Comparison of ENCODE assay signal across 23 cellular contexts in genomic region chr17:7078711-7079110, GRCh38. TPM values are rescaled to one million over a fixed set of nuclear protein-coding genes. Genes with fewer than 3 reads are reported as not detected.
"Had no signal": no experiment of that assay in that cellular context is flagged by ENCODE, and none has a peak within 500 bp of the region (broad histone marks: within the 10 kb centered on the region; RNA-seq: fewer than 3 reads in every experiment).

No MANE protein-coding gene starts in this region.

- DNase-seq: cortex of kidney; effector memory CD4-positive, alpha-beta T cell; esophagus squamous epithelium; foreskin fibroblast; glutamatergic neuron; left lung; lower lobe of right lung; midbrain; sigmoid colon; stimulated activated CD4-positive, alpha-beta T cell treated with anti-CD3 and anti-CD28 coated beads, Interleukin-12 subunit alpha, Interleukin-12 subunit beta, amount 100 ng/mL, for 4 hours; stimulated activated naive CD4-positive, alpha-beta T cell; stomach; substantia nigra; transverse colon had no signal

- H3K27ac ChIP-seq: esophagus squamous epithelium, gastroesophageal sphincter, left lung, lower lobe of right lung, parathyroid adenoma, sigmoid colon, stomach, thoracic aorta had no signal

- H2AFZ ChIP-seq: parathyroid adenoma had no signal

- H3K4me3 Mint-ChIP-seq: memory B cell, nephron had no signal

- H3K36me3 ChIP-seq: esophagus squamous epithelium, gastroesophageal sphincter, left lung, lower lobe of right lung, sigmoid colon, stomach, thoracic aorta, transverse colon had no signal

- FAIRE-seq: keratinocyte had no signal

- H3K4me1 ChIP-seq: sigmoid colon, transverse colon had no signal

- H3K27me3 ChIP-seq: esophagus squamous epithelium, left lung, sigmoid colon, transverse colon had no signal

- H3K4me3 ChIP-seq: left lung, stomach, thoracic aorta, transverse colon had no signal

- H3K9ac ChIP-seq: parathyroid adenoma had no signal

- H3K9me3 ChIP-seq: esophagus squamous epithelium, gastroesophageal sphincter, left lung, lower lobe of right lung, sigmoid colon, stomach, thoracic aorta, transverse colon had no signal

- ATAC-seq: gastroesophageal sphincter, left lung, lower lobe of right lung had no signal

- H3K27ac Mint-ChIP-seq: memory B cell, nephron had no signal

- H3K79me2 ChIP-seq: parathyroid adenoma had no signal

RNA-seq across cellular contexts. Expression of gene CLEC10A, which starts 1.3 kb away (rescaled TPM):
- total RNA-seq: epithelial cell of proximal tubule had no signal
- polyA plus RNA-seq: keratinocyte had no signal

RNA-seq across cellular contexts. Expression of gene SLC16A11, which starts 34.8 kb away (rescaled TPM):
- total RNA-seq: epithelial cell of proximal tubule, stomach, urinary bladder had no signal
- polyA plus RNA-seq: keratinocyte had no signal

RNA-seq across cellular contexts. Expression of gene ASGR2, which starts 35.9 kb away (rescaled TPM):
- total RNA-seq: epithelial cell of proximal tubule, pulmonary artery endothelial cell, urinary bladder had no signal
- polyA plus RNA-seq: keratinocyte had no signal

RNA-seq across cellular contexts. Expression of gene BCL6B, which starts 55.9 kb away (rescaled TPM):
- total RNA-seq: epithelial cell of proximal tubule had no signal
- polyA plus RNA-seq: keratinocyte had no signal
